Comparison of ENCODE assay signal across 20 cellular contexts in the genomic region with DNA sequence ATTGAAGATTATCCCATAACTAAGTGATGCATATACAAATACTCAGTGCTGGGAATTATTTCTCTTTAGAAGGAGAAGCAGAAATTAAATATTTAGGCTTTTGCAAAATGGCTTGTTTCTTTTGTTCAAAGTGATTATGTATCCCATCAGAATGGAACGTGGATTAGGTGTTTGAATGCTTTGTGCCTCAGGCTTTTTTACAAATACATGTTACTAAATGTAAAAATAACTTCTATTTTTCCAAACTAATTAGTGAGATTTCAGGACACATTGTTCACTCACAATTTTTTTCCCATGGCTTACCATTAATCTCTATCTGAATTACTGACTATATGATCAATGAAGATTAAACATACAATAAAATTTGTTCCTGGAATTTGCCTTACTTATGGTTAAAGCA.
A peak's percentile ranks its signal among the peaks of the same experiment; 100 is the strongest.
DNase-seq lines count a peak whose midpoint lies in the region; ATAC-seq and TF ChIP-seq lines count a peak whose summit lies in the region.
"Had no signal": no experiment of that assay in that cellular context is flagged by ENCODE, and none has a peak within 500 bp of the region (broad histone marks: within the 10 kb centered on the region; RNA-seq: fewer than 3 reads in every experiment).

No MANE protein-coding gene starts in this region.

- intact Hi-C loops in mucosa of descending colon (cut with DNase I, micrococcal nuclease), result no loop called here

- H3F3A ChIP-seq in GM23248 (ENCODE audit: insufficient read depth) (no peaks in the 10 kb centered on the region), smooth muscle cell (ENCODE audit: low read depth) (no peaks in the 10 kb centered on the region)

- H2AFZ ChIP-seq in GM23248, result 0 out of 2 replicates have a peak overlapping the region, but pooled peaks have one; percentile 28
- H2AFZ ChIP-seq in smooth muscle cell (ENCODE audit: low read depth), result peak overlapping the region; percentile 50

- no peak overlapping the region for H3K4me2 ChIP-seq in GM23248 (ENCODE audit: unreplicated experiment)
- no peak overlapping the region for H3K4me2 ChIP-seq in smooth muscle cell
- H3K4me2 ChIP-seq: BLaER1 had no signal

- no peak overlapping the region for H3K27ac ChIP-seq in GM23248
- H3K27ac ChIP-seq in smooth muscle cell (ENCODE audit: low read depth), result no peak overlapping the region
- H3K27ac ChIP-seq: BLaER1 had no signal

- H3K9me2 ChIP-seq in GM23248 (ENCODE audit: insufficient read depth), result no peaks in the 10 kb centered on the region; the same call in 1 of the 2 replicates

- TF ChIP-seq CTCF in smooth muscle cell (IDR thresholded peaks at IDR 0.05; ENCODE audit: borderline replicate concordance, insufficient read depth, poor library complexity, severe bottlenecking), result no peak
- no peak for TF ChIP-seq CTCF in mucosa of descending colon (IDR thresholded peaks at IDR 0.05)

- H3K79me2 ChIP-seq in GM23248 (ENCODE audit: insufficient read depth) (no peaks in the 10 kb centered on the region), smooth muscle cell (ENCODE audit: low read depth) (no peaks in the 10 kb centered on the region)

- in situ Hi-C loops in GM23248 (cut with MboI), result no loop called here

- H3K9me3 ChIP-seq in GM23248 (ENCODE audit: low read depth), result no peaks in the 10 kb centered on the region
- H3K9me3 ChIP-seq in smooth muscle cell (replicated peaks; ENCODE audit: low read depth), result no peaks in the 10 kb centered on the region
- H3K9me3 ChIP-seq in mucosa of descending colon, result no peaks in the 10 kb centered on the region
- H3K9me3 ChIP-seq: BE2C, BLaER1 had no signal

- peak; percentile 23 for DNase-seq in EH (ENCODE audit: low read depth)
- no peak for DNase-seq in GM23248
- no peak for DNase-seq in smooth muscle cell (lab: John Stamatoyannopoulos, UW; ENCODE audit: unreplicated experiment)
- DNase-seq in mucosa of descending colon, result no peak
- DNase-seq: 8988T; ACHN; BE2C; C1 segment of cervical spinal cord; CD4-positive, alpha-beta memory T cell; CD4-positive, CD25-positive, alpha-beta regulatory T cell; CD8-positive, alpha-beta memory T cell; COR-L47; DMS 273 treated with DMSO at 0.1 percent for 48 hours; DMS153; DMS53; DMS79; DND-41; GF-D8 had no signal

- ATAC-seq in mucosa of descending colon, result no peak
- ATAC-seq in GM21360 (IDR thresholded peaks at IDR 0.05; ENCODE audit: unreplicated experiment), result no peak

- H3K36me3 ChIP-seq in GM23248 (ENCODE audit: low read depth) (no peaks in the 10 kb centered on the region), smooth muscle cell (ENCODE audit: low read depth) (no peaks in the 10 kb centered on the region), mucosa of descending colon (ENCODE audit: low read depth) (no peaks in the 10 kb centered on the region)
- H3K36me3 ChIP-seq: BE2C, BLaER1 had no signal

- no peaks in the 10 kb centered on the region for H3K27me3 ChIP-seq in GM23248 (replicated peaks; ENCODE audit: insufficient read depth)
- H3K27me3 ChIP-seq in smooth muscle cell (ENCODE audit: low read depth), result no peaks in the 10 kb centered on the region
- H3K27me3 ChIP-seq: BE2C, BLaER1 had no signal

- no peaks in the 10 kb centered on the region for H3K4me1 ChIP-seq in GM23248 (ENCODE audit: insufficient read depth)
- no peaks in the 10 kb centered on the region for H3K4me1 ChIP-seq in smooth muscle cell (ENCODE audit: low read depth)
- no peaks in the 10 kb centered on the region for H3K4me1 ChIP-seq in mucosa of descending colon (ENCODE audit: low read depth)
- H3K4me1 ChIP-seq: BE2C, BLaER1 had no signal

- no peak overlapping the region for H3K9ac ChIP-seq in GM23248
- H3K9ac ChIP-seq in smooth muscle cell (ENCODE audit: low read depth), result no peak overlapping the region
- H3K9ac ChIP-seq: BLaER1 had no signal

- 94 to 96% methylated on average over 1 of the region's 1 CpG for WGBS in GM23248 (ENCODE audit: low coverage in 1 of 2, low lambda C conversion rate in 2 of 2, missing lambda C conversion rate in 2 of 2), 2 experiments
- WGBS in smooth muscle cell (ENCODE audit: low lambda C conversion rate), result 74% methylated on average over 1 of the region's 1 CpG

- H3K4me3 ChIP-seq in GM23248 (no peak overlapping the region), smooth muscle cell (no peak overlapping the region), mucosa of descending colon (no peak overlapping the region)
- H3K4me3 ChIP-seq: BLaER1 had no signal

- no peaks in the 10 kb centered on the region for H4K20me1 ChIP-seq in GM23248 (ENCODE audit: insufficient read depth)
- H4K20me1 ChIP-seq in smooth muscle cell (ENCODE audit: low read depth), result no peaks in the 10 kb centered on the region
- H4K20me1 ChIP-seq: BLaER1 had no signal
